ENCODE assay signal across 22 cellular contexts in genomic region chr1:150005606-150006005, GRCh38.
"Had no signal": no experiment of that assay in that cellular context is flagged by ENCODE, and none has a peak within 500 bp of the region (broad histone marks: within the 10 kb centered on the region; RNA-seq: fewer than 3 reads in every experiment).

No MANE protein-coding gene starts in this region.

- H3K4me3 ChIP-seq: heart right ventricle, lower lobe of right lung, ovary, right lobe of liver, skin epidermis, testis had no signal

- DNase-seq: activated CD4-positive, alpha-beta T cell treated with anti-CD3 and anti-CD28 coated beads for 1 hour; activated CD4-positive, alpha-beta T cell treated with anti-CD3 and anti-CD28 coated beads, Interleukin-2, amount 50 U/mL, for 1 hour; activated CD8-positive, alpha-beta T cell treated with anti-CD3 and anti-CD28 coated beads, Interleukin-2, amount 10 ng/mL, durations not matched to agents 7 days and 5 days; activated naive CD4-positive, alpha-beta T cell treated with Interleukin-2 at 50 U/mL for 16 hours; activated naive CD8-positive, alpha-beta T cell treated with anti-CD3 and anti-CD28 coated beads for 36 hours; activated T-cell treated with anti-CD3 and anti-CD28 coated beads, Interleukin-2, amount 50 U/mL, for 24 hours; cortex of kidney; heart right ventricle; islet precursor cell; lower lobe of right lung; naive thymus-derived CD4-positive, alpha-beta T cell; ovary; right lobe of liver; stimulated activated CD4-positive, alpha-beta T cell treated with anti-CD3 and anti-CD28 coated beads, Interleukin-1b, Interleukin-23, amount 100 ng/mL, for 48 hours; T-helper 9 cell; testis had no signal

- H3K27ac Mint-ChIP-seq: activated CD8-positive, alpha-beta T cell treated with anti-CD3 and anti-CD28 coated beads, Interleukin-2, amount 10 ng/mL, durations not matched to agents 7 days and 5 days; activated naive CD8-positive, alpha-beta T cell treated with anti-CD3 and anti-CD28 coated beads for 36 hours; activated T-cell treated with anti-CD3 and anti-CD28 coated beads, Interleukin-2, amount 50 U/mL, for 24 hours; naive thymus-derived CD4-positive, alpha-beta T cell; type B pancreatic cell had no signal

- H3K36me3 ChIP-seq: ovary had no signal

- H3K9me3 Mint-ChIP-seq: activated naive CD8-positive, alpha-beta T cell treated with anti-CD3 and anti-CD28 coated beads for 36 hours; activated T-cell treated with anti-CD3 and anti-CD28 coated beads, Interleukin-2, amount 50 U/mL, for 24 hours; naive thymus-derived CD4-positive, alpha-beta T cell; stimulated activated naive CD8-positive, alpha-beta T cell treated with anti-CD3 and anti-CD28 coated beads, Interleukin-15, Interleukin-2, amounts not matched to agents 100 ng/mL and 50 ng/mL, for 24 hours; type B pancreatic cell had no signal

- H3K4me3 Mint-ChIP-seq: activated CD8-positive, alpha-beta T cell treated with anti-CD3 and anti-CD28 coated beads, Interleukin-2, amount 10 ng/mL, durations not matched to agents 7 days and 5 days; activated naive CD8-positive, alpha-beta T cell treated with anti-CD3 and anti-CD28 coated beads for 36 hours; activated T-cell treated with anti-CD3 and anti-CD28 coated beads, Interleukin-2, amount 50 U/mL, for 24 hours; naive thymus-derived CD4-positive, alpha-beta T cell; stimulated activated naive CD8-positive, alpha-beta T cell treated with anti-CD3 and anti-CD28 coated beads, Interleukin-15, Interleukin-2, amounts not matched to agents 100 ng/mL and 50 ng/mL, for 24 hours; type B pancreatic cell had no signal

- H3K27ac ChIP-seq: epithelial cell of prostate, heart right ventricle, lower lobe of right lung, ovary, right lobe of liver, skin epidermis, testis had no signal

- H3K27me3 Mint-ChIP-seq: activated T-cell treated with anti-CD3 and anti-CD28 coated beads, Interleukin-2, amount 50 U/mL, for 24 hours; stimulated activated naive CD8-positive, alpha-beta T cell treated with anti-CD3 and anti-CD28 coated beads, Interleukin-15, Interleukin-2, amounts not matched to agents 100 ng/mL and 50 ng/mL, for 24 hours; type B pancreatic cell had no signal

- H3K9me3 ChIP-seq: heart right ventricle, lower lobe of right lung, ovary, right lobe of liver, testis had no signal

- H3K27me3 ChIP-seq: ovary, right lobe of liver, testis had no signal

- ATAC-seq: activated CD8-positive, alpha-beta T cell treated with anti-CD3 and anti-CD28 coated beads, Interleukin-2, amount 10 ng/mL, durations not matched to agents 7 days and 5 days; heart right ventricle; left lobe of liver; lower lobe of right lung; naive thymus-derived CD4-positive, alpha-beta T cell; right lobe of liver; SK-N-SH treated with all-trans-retinoic acid at 6 μM for 48 hours had no signal
